ENCODE assay signal across 26 cellular contexts in the genomic region with DNA sequence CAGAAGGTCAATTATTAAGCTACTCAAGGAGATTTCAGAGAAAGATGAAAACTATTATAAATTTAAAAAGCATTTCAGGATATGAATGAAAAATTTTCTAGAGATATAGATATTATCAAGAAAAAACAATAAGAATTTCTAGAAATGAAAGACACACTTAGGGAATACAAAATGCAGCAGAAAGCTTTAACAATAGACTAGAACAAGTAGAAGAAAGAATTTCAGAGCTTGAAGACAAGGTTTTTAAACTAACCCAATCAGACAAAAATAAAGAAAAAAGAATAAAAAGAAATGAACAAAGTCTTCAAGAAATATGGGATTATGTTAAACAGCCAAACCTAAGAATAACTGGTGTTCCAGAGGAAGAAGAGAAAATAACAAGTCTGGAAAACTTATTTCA. TPM values are rescaled to one million over a fixed set of nuclear protein-coding genes. Genes with fewer than 3 reads are reported as not detected.
DNase-seq lines count a peak whose midpoint lies in the region; ATAC-seq, FAIRE-seq and TF ChIP-seq lines count a peak whose summit lies in the region.
"Had no signal": no experiment of that assay in that cellular context is flagged by ENCODE, and none has a peak within 500 bp of the region (broad histone marks: within the 10 kb centered on the region; RNA-seq: fewer than 3 reads in every experiment).

No MANE protein-coding gene starts in this region.

- H4K20me1 ChIP-seq in HepG2 (ENCODE audit: insufficient read depth, low read length) (no peaks in the 10 kb centered on the region), astrocyte (ENCODE audit: insufficient read depth, low read length) (no peaks in the 10 kb centered on the region)
- H4K20me1 ChIP-seq: BLaER1 treated with 17β-estradiol and CSF1 and Interleukin-3, amounts not matched to agents 10 nM and 100 nM had no signal

- no peak for TF ChIP-seq EP300 in HepG2 (IDR thresholded peaks at IDR 0.05; ENCODE audit: low read depth in 2 of 2, low read length in 2 of 2)
- no peak for TF ChIP-seq EP300 in HepG2 (CRISPR knock-in tag; IDR thresholded peaks at IDR 0.05; ENCODE audit: borderline replicate concordance)

- no peak for FAIRE-seq in HepG2 (lab: Jason Lieb, UNC)
- FAIRE-seq in astrocyte (lab: Jason Lieb, UNC): no peak
- peak; percentile 90 for FAIRE-seq in small intestine (lab: Jason Lieb, UNC)
- FAIRE-seq: A549, D721Med, GM12878, GM19239, H1 had no signal

- no peaks in the 10 kb centered on the region for H3K27me3 Mint-ChIP-seq in astrocyte (ENCODE audit: low read depth, unreplicated experiment)
- H3K27me3 Mint-ChIP-seq: CD4-positive, alpha-beta T cell; CD8-positive, alpha-beta memory T cell had no signal

- H3K4me1 ChIP-seq in HepG2 (ENCODE audit: insufficient read depth, low read length): no peaks in the 10 kb centered on the region
- H3K4me1 ChIP-seq in right lobe of liver: no peaks in the 10 kb centered on the region
- H3K4me1 ChIP-seq in astrocyte (ENCODE audit: insufficient read depth, low read length): no peaks in the 10 kb centered on the region
- H3K4me1 ChIP-seq in small intestine (ENCODE audit: control insufficient read depth in 2 of 2, insufficient read depth in 1 of 2, low read depth in 1 of 2, low read length in 1 of 2): no peaks in the 10 kb centered on the region
- H3K4me1 ChIP-seq: A549; BE2C; BLaER1 treated with 17β-estradiol and CSF1 and Interleukin-3, amounts not matched to agents 10 nM and 100 nM had no signal

- H3K9me3 ChIP-seq in HepG2 (ENCODE audit: low read length) (peaks cover 11% of the 10 kb centered on the region; the same call in 1 of the 2 replicates), right lobe of liver (peaks cover 0 to 5% (median 0%) of the 10 kb centered on the region in 4 donors), astrocyte (ENCODE audit: insufficient read depth, low read depth, low read length) (no peaks in the 10 kb centered on the region), small intestine (ENCODE audit: control insufficient read depth, low read depth) (no peaks in the 10 kb centered on the region)
- H3K9me3 ChIP-seq: BE2C had no signal

- ATAC-seq in HepG2: no peak
- ATAC-seq in right lobe of liver: no peak
- ATAC-seq: A549, GM12878 had no signal

- peaks cover 30% of the 10 kb centered on the region for H3K9me3 Mint-ChIP-seq in astrocyte (ENCODE audit: unreplicated experiment)

- TF ChIP-seq POLR2A in HepG2 (IDR thresholded peaks at IDR 0.05; ENCODE audit: insufficient read depth in 1 of 2, low read depth in 2 of 2, low read length in 2 of 2): no peak
- no peak for TF ChIP-seq POLR2A in right lobe of liver (IDR thresholded peaks at IDR 0.05)

- DNase-seq in HepG2 (ENCODE audit: low spot score) (no peak), right lobe of liver (no peak), astrocyte (ENCODE audit: low read depth) (no peak), small intestine (no peak), posterior cingulate gyrus (no peak), cerebellar nuclear complex (lab: John Stamatoyannopoulos, UW) (no peak)
- DNase-seq: 8988T; ACHN; AML-193; BE2C; CD4-positive, alpha-beta T cell; CD8-positive, alpha-beta memory T cell; DMS 273 treated with DMSO at 0.1 percent for 48 hours; DMS79 treated with DMSO at 0.1 percent for 48 hours; GDM1; GM23248; H7; HCEC 1CT had no signal

- H3K79me2 ChIP-seq in HepG2 (ENCODE audit: insufficient read depth, low read length) (no peaks in the 10 kb centered on the region), astrocyte (ENCODE audit: insufficient read depth, low read length) (no peaks in the 10 kb centered on the region)

- H3K9ac ChIP-seq in HepG2 (ENCODE audit: insufficient read depth, low read depth, low read length): no peak overlapping the region
- H3K9ac ChIP-seq in astrocyte (ENCODE audit: low read length): no peak overlapping the region
- H3K9ac ChIP-seq: BLaER1 treated with 17β-estradiol and CSF1 and Interleukin-3, amounts not matched to agents 10 nM and 100 nM; GM23248 had no signal

- H3K4me1 Mint-ChIP-seq in astrocyte (ENCODE audit: low read depth, unreplicated experiment): peaks cover 12% of the 10 kb centered on the region
- H3K4me1 Mint-ChIP-seq: CD14-positive monocyte; CD8-positive, alpha-beta memory T cell had no signal

- TF ChIP-seq RAD21 in HepG2 (CRISPR knock-in tag; IDR thresholded peaks at IDR 0.05): no peak

- intact Hi-C loops in HepG2 (cut with micrococcal nuclease; ENCODE audit: unreplicated experiment): no loop called here
- intact Hi-C loops in right lobe of liver (cut with DNase I): no loop called here
- intact Hi-C loops in posterior cingulate gyrus (cut with DNase I): no loop called here

- H3K27ac ChIP-seq in HepG2 (ENCODE audit: extremely low read length, insufficient read depth, low read length) (no peak overlapping the region), right lobe of liver (no peak overlapping the region), astrocyte (ENCODE audit: low read depth, low read length) (no peak overlapping the region), small intestine (ENCODE audit: low read depth in 1 of 2, low read length in 1 of 2) (no peak overlapping the region)
- H3K27ac ChIP-seq: A549; BLaER1 treated with 17β-estradiol and CSF1 and Interleukin-3, amounts not matched to agents 10 nM and 100 nM; GM23248 had no signal

- no peaks in the 10 kb centered on the region for H3K36me3 ChIP-seq in HepG2 (replicated peaks in 1 of 2; ENCODE audit: control insufficient read depth in 1 of 2, insufficient read depth in 2 of 2, low read length in 2 of 2)
- no peaks in the 10 kb centered on the region for H3K36me3 ChIP-seq in right lobe of liver
- H3K36me3 ChIP-seq in astrocyte (ENCODE audit: insufficient read depth, low read length): no peaks in the 10 kb centered on the region
- H3K36me3 ChIP-seq in small intestine (ENCODE audit: control insufficient read depth in 2 of 2, insufficient read depth in 2 of 2, low read length in 2 of 2): no peaks in the 10 kb centered on the region
- H3K36me3 ChIP-seq: BE2C had no signal

- in situ Hi-C loops in HepG2 (cut with HindIII; ENCODE audit: extremely low pct_ligation_motif_present, low pct_unique_long_range_greater_than_20kb): no loop called here

- peaks cover 1 to 3% of the 10 kb centered on the region in 2 experiments; a peak in 3 of 5 replicates for H3K27me3 ChIP-seq in HepG2 (ENCODE audit: control insufficient read depth in 1 of 2, insufficient read depth in 2 of 2, low read length in 2 of 2)
- H3K27me3 ChIP-seq in right lobe of liver: no peaks in the 10 kb centered on the region
- no peaks in the 10 kb centered on the region for H3K27me3 ChIP-seq in astrocyte (ENCODE audit: insufficient read depth, low read length)
- H3K27me3 ChIP-seq in small intestine (ENCODE audit: control insufficient read depth in 2 of 2, insufficient read depth in 2 of 2, low read length in 2 of 2): no peaks in the 10 kb centered on the region
- H3K27me3 ChIP-seq: BE2C; BLaER1 treated with 17β-estradiol and CSF1 and Interleukin-3, amounts not matched to agents 10 nM and 100 nM had no signal

- H3K27ac Mint-ChIP-seq in astrocyte (ENCODE audit: unreplicated experiment): no peak overlapping the region
- H3K27ac Mint-ChIP-seq: CD14-positive monocyte; CD4-positive, alpha-beta T cell; CD8-positive, alpha-beta memory T cell had no signal

- CTCF ChIA-PET in HepG2 (lab: Yijun Ruan, JAX; ENCODE audit: low intra/inter-chr PET ratio, low total read pairs): no interaction called here

- H2AFZ ChIP-seq in HepG2 (ENCODE audit: low read length): no peak overlapping the region
- H2AFZ ChIP-seq in astrocyte (ENCODE audit: low read depth, low read length): no peak overlapping the region
- H2AFZ ChIP-seq: GM23248 had no signal

- TF ChIP-seq CTCF in HepG2 (CRISPR knock-in tag; IDR thresholded peaks at IDR 0.05) (no peak), right lobe of liver (IDR thresholded peaks at IDR 0.05) (no peak), astrocyte (IDR thresholded peaks at IDR 0.05; ENCODE audit: insufficient read depth, low read depth, low read length) (no peak)

- H3K4me2 ChIP-seq in HepG2 (ENCODE audit: low read depth, low read length) (no peak overlapping the region), astrocyte (ENCODE audit: low read length) (no peak overlapping the region)
- H3K4me2 ChIP-seq: A549; BLaER1 treated with 17β-estradiol and CSF1 and Interleukin-3, amounts not matched to agents 10 nM and 100 nM had no signal

- POLR2A ChIA-PET in HepG2 (lab: Yijun Ruan, JAX): no interaction called here

- H3K4me3 Mint-ChIP-seq in astrocyte (ENCODE audit: unreplicated experiment): peak overlapping the region; percentile 21
- H3K4me3 Mint-ChIP-seq: CD14-positive monocyte; CD4-positive, alpha-beta T cell; CD8-positive, alpha-beta memory T cell had no signal

- H3K36me3 Mint-ChIP-seq in astrocyte (ENCODE audit: low read depth, unreplicated experiment): peaks cover 33% of the 10 kb centered on the region

- H3K4me3 ChIP-seq in HepG2 (replicated peaks in 1 of 3; ENCODE audit: insufficient read depth in 1 of 3, low read depth in 2 of 3, low read length in 3 of 3) (no peak overlapping the region), right lobe of liver (no peak overlapping the region), astrocyte (ENCODE audit: insufficient read depth, low read depth, low read length) (no peak overlapping the region), small intestine (ENCODE audit: low read depth in 1 of 2, low read length in 2 of 2) (no peak overlapping the region)
- H3K4me3 ChIP-seq: A549; BLaER1 treated with 17β-estradiol and CSF1 and Interleukin-3, amounts not matched to agents 10 nM and 100 nM; GM12878; GM23248 had no signal

- BruUV-seq in HepG2 (replicated peaks; lab: Mats Ljungman, UMichigan): no TSS peak

RNA-seq across cellular contexts. Expression of a gene that starts 34.4 kb away (rescaled TPM):
- total RNA-seq in HepG2 (2016; rRNA removed; fragmentation: Illumina TruSeq; extraction: Trizol): 0.29 and 0.35 TPM in 2 replicates
- 1.4 and 2.2 TPM in 2 replicates for total RNA-seq in HepG2 (2016; cell fraction: cytosol; rRNA removed; fragmentation: Illumina TruSeq; extraction: Trizol; ENCODE audit: low read depth)
- 0.63 TPM in 1 of 2 replicates, not detected in the other for total RNA-seq in HepG2 (2016; cell fraction: insoluble cytoplasmic fraction; rRNA removed; fragmentation: Illumina TruSeq; extraction: Trizol)
- 0.65 and 1.1 TPM in 2 replicates for total RNA-seq in HepG2 (2016; cell fraction: membrane; rRNA removed; fragmentation: Illumina TruSeq; extraction: Trizol)
- total RNA-seq in HepG2 (2016; cell fraction: nucleus; rRNA removed; fragmentation: Illumina TruSeq; extraction: Trizol): 0.78 and 1.5 TPM in 2 replicates
- 0.51 and 0.59 TPM in 2 replicates for polyA plus RNA-seq in HepG2 (2011; rRNA removed)
- not detected in 2 replicates for polyA plus RNA-seq in HepG2 (2011; cell fraction: cytosol; rRNA removed)
- polyA plus RNA-seq in HepG2 (2011; cell fraction: nucleus; rRNA removed): 0.19 and 0.93 TPM in 2 replicates
- 0.19 and 0.97 TPM in 2 replicates for polyA plus RNA-seq in HepG2 (2012)
- not detected in 2 replicates for polyA plus RNA-seq in HepG2 (2016; cell fraction: cytosol; fragmentation: Illumina TruSeq; extraction: Trizol; ENCODE audit: low read depth)
- not detected in 2 replicates for polyA plus RNA-seq in HepG2 (2016; cell fraction: insoluble cytoplasmic fraction; fragmentation: Illumina TruSeq; extraction: Trizol; ENCODE audit: low read depth)
- polyA plus RNA-seq in HepG2 (2016; cell fraction: membrane; fragmentation: Illumina TruSeq; extraction: Trizol; ENCODE audit: low read depth): not detected in 2 replicates
- polyA plus RNA-seq in HepG2 (2016; cell fraction: nucleus; fragmentation: Illumina TruSeq; extraction: Trizol; ENCODE audit: insufficient read depth, low read depth): 1.7 TPM in 2 replicates
- polyA minus RNA-seq in HepG2 (2011; rRNA and poly(A)+ RNA removed; ENCODE audit: low replicate concordance): 0.20 and 0.68 TPM in 2 replicates
- not detected in 2 replicates for polyA minus RNA-seq in HepG2 (2011; cell fraction: cytosol; rRNA and poly(A)+ RNA removed)
- 0.99 and 1.0 TPM in 2 replicates for polyA minus RNA-seq in HepG2 (2011; cell fraction: nucleus; rRNA and poly(A)+ RNA removed)
- total RNA-seq in right lobe of liver: 1 to 10 TPM in 1 of 6 experiments, under 1 TPM in 5; 0.74 to 2.0 (median 0.91) TPM
- 1.7 and 2.2 TPM in 2 replicates for total RNA-seq in astrocyte
- polyA plus RNA-seq in small intestine: 1 to 10 TPM in 1 of 3 donors, under 1 TPM in 1, not detected in 1; 0.60 to 2.9 TPM
- total RNA-seq: Daoy, H7 had no signal
- polyA plus RNA-seq: H1 had no signal
